Comparison of ENCODE assay signal across 17 cellular contexts in genomic region chr6:124372076-124372475, GRCh38.
"Had no signal": no experiment of that assay in that cellular context is flagged by ENCODE, and none has a peak within 500 bp of the region (broad histone marks: within the 10 kb centered on the region; RNA-seq: fewer than 3 reads in every experiment).

No MANE protein-coding gene starts in this region.

- H3K4me1 Mint-ChIP-seq: activated naive CD4-positive, alpha-beta T cell treated with anti-CD3 and anti-CD28 coated beads, Interleukin-2, amount 50 U/mL, for 24 hours; naive B cell had no signal

- DNase-seq: activated CD4-positive, alpha-beta T cell treated with anti-CD3 and anti-CD28 coated beads, Interleukin-2, amount 50 U/mL, for 48 hours; activated gamma-delta T cell; adrenal gland; dorsolateral prefrontal cortex; foreskin melanocyte; left ventricle myocardium superior; mucosa of descending colon; naive B cell; stimulated activated CD4-positive, alpha-beta T cell treated with anti-CD3 and anti-CD28 coated beads, Interleukin-2, amount 100 ng/mL, for 24 hours; stimulated activated naive CD4-positive, alpha-beta T cell treated with Interleukin-2 at 50 U/mL for 16 hours; SW 1271; thyroid gland; uterus had no signal

- H3K4me3 ChIP-seq: adrenal gland, dorsolateral prefrontal cortex, mucosa of descending colon, thyroid gland, uterus had no signal

- H3K36me3 ChIP-seq: adrenal gland, thyroid gland, uterus had no signal

- H3K9me3 ChIP-seq: adrenal gland, mucosa of descending colon, thyroid gland, uterus had no signal

- ATAC-seq: left ventricle myocardium superior, sciatic nerve had no signal

- H3K27ac Mint-ChIP-seq: activated naive CD4-positive, alpha-beta T cell treated with anti-CD3 and anti-CD28 coated beads, Interleukin-2, amount 50 U/mL, for 24 hours; naive B cell had no signal

- H3K27me3 ChIP-seq: adrenal gland, dorsolateral prefrontal cortex, thyroid gland, uterus had no signal

- FAIRE-seq: colon had no signal

- H3K4me3 Mint-ChIP-seq: activated naive CD4-positive, alpha-beta T cell treated with anti-CD3 and anti-CD28 coated beads, Interleukin-2, amount 50 U/mL, for 24 hours; naive B cell had no signal

- H3K4me1 ChIP-seq: adrenal gland, thyroid gland, uterus had no signal

- H3K27ac ChIP-seq: adrenal gland, dorsolateral prefrontal cortex, epithelial cell of prostate, thyroid gland, uterus had no signal

- H3K36me3 Mint-ChIP-seq: activated naive CD4-positive, alpha-beta T cell treated with anti-CD3 and anti-CD28 coated beads, Interleukin-2, amount 50 U/mL, for 24 hours; naive B cell had no signal

- H3K27me3 Mint-ChIP-seq: activated naive CD4-positive, alpha-beta T cell treated with anti-CD3 and anti-CD28 coated beads, Interleukin-2, amount 50 U/mL, for 24 hours; naive B cell had no signal
